ENCODE assay signal across 8 cellular contexts in genomic region chr7:121994625-121995410, GRCh38.
DNase-seq lines count a peak whose midpoint lies in the region; ATAC-seq and TF ChIP-seq lines count a peak whose summit lies in the region.

No MANE protein-coding gene starts in this region.

- H3K4me3 ChIP-seq in tibial artery: no peak overlapping the region

- H3K27me3 ChIP-seq in tibial artery: no peaks in the 10 kb centered on the region

- TF ChIP-seq CTCF in tibial artery (IDR thresholded peaks at IDR 0.05): peak; percentile 24 to 52

- no peaks in the 10 kb centered on the region for H3K36me3 ChIP-seq in tibial artery

- H3K9me3 ChIP-seq in tibial artery: no peaks in the 10 kb centered on the region

- no peak overlapping the region for H3K27ac ChIP-seq in tibial artery

- intact Hi-C loops in tibial artery (cut with DNase I; ENCODE audit: low total_unique reads): no loop called here

- H3K4me1 ChIP-seq in tibial artery: no peaks in the 10 kb centered on the region

- peak; percentile 32 for DNase-seq in Caki2 (ENCODE audit: low read depth)
- peak; percentile 45 for DNase-seq in NCI-H2171 (lab: John Stamatoyannopoulos, UW)
- peak; percentile 43 for DNase-seq in epidermal melanocyte (ENCODE audit: insufficient read length, low spot score)
- peak; percentile 62 for DNase-seq in middle frontal gyrus (ENCODE audit: extremely low spot score, low spot score)
- peak in 1 of 2 donors; percentile 48 for DNase-seq in tibial artery

- peak; percentile 94 for ATAC-seq in GM19351 (IDR thresholded peaks at IDR 0.05; ENCODE audit: unreplicated experiment)
- ATAC-seq in HG03280 (IDR thresholded peaks at IDR 0.05; ENCODE audit: unreplicated experiment): peak; percentile 93
- peak; percentile 43 to 58 for ATAC-seq in activated CD4-positive, CD25-positive, alpha-beta regulatory T cell treated with anti-CD3 and anti-CD28 coated beads, Interleukin-2, amount 50 U/mL, for 24 hours

- in situ Hi-C loops in Caki2 (cut with HindIII; ENCODE audit: low pct_unique_long_range_greater_than_20kb, low sequenced_read_pairs): no loop called here
